ENCODE assay signal across 30 cellular contexts in the genomic region with DNA sequence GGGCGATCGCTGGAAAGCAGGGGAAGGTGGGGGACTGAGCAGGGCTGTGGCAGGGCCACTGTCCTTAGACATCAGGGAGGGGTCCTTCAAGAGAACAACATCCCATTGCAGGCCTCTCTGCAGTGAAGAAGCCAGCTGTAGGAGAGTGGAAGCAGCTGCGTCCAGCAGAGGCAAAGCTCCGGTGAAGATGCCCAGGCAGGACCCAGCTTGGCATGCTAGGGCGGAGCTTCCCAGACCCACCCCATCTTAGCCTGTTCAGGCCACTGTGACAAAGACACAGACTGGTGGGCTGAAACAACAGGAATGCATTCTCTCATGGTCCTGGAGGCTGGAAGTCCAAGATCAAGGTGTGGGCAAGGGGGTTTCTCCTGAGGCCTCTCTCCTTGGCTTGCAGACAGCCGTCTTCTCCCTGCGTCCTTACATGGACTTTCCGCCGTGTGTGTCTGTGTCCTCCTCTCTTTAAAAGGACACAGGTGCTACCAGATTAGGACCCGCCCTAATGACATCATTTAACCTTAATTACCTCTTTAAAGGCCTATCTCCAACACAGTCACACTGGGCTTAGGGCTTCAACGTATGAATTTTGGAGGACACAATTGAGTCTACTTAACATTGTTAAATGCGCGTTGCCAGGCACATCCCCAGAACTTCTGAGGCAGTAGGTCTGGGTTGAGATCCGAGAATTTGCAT.
"Had no signal": no experiment of that assay in that cellular context is flagged by ENCODE, and none has a peak within 500 bp of the region (broad histone marks: within the 10 kb centered on the region; RNA-seq: fewer than 3 reads in every experiment).

No MANE protein-coding gene starts in this region.

- H3K27me3 ChIP-seq: ascending aorta, cardiac muscle cell, colonic mucosa, gastrocnemius medialis, left lung, neutrophil, right lobe of liver, tibial nerve had no signal

- H3K36me3 ChIP-seq: ascending aorta, cardiac muscle cell, colonic mucosa, gastrocnemius medialis, left lung, lower lobe of right lung, neutrophil, right lobe of liver, tibial nerve had no signal

- H3K27ac ChIP-seq: ascending aorta, cardiac muscle cell, colonic mucosa, gastrocnemius medialis, left lung, lower lobe of right lung, neutrophil, right lobe of liver, skin epidermis, tibial nerve had no signal

- ATAC-seq: gastrocnemius medialis; left lung; lower lobe of right lung; natural killer cell treated with Interleukin-12 subunit alpha and Interleukin-12 subunit beta and Interleukin-15 and Interleukin-18, amount 100 ng/mL, for 72 hours; right lobe of liver; stimulated activated effector memory CD8-positive, alpha-beta T cell treated with anti-CD3 and anti-CD28 coated beads, Interleukin-12 subunit alpha, Interleukin-12 subunit beta, amount 100 ng/mL, for 72 hours; T-helper 17 cell had no signal

- H3K4me3 ChIP-seq: ascending aorta, cardiac muscle cell, colonic mucosa, gastrocnemius medialis, left lung, lower lobe of right lung, right lobe of liver, skin epidermis, tibial nerve had no signal

- H3K4me1 ChIP-seq: ascending aorta, colonic mucosa, right lobe of liver had no signal

- H3K4me3 Mint-ChIP-seq: activated CD4-positive, alpha-beta memory T cell treated with anti-CD3 and anti-CD28 coated beads for 36 hours; activated CD4-positive, alpha-beta T cell treated with anti-CD3 and anti-CD28 coated beads, Interleukin-2, amount 10 ng/mL, durations not matched to agents 24 days and 14 days; activated naive CD4-positive, alpha-beta T cell treated with anti-CD3 and anti-CD28 coated beads for 36 hours; activated naive CD8-positive, alpha-beta T cell treated with anti-CD3 and anti-CD28 coated beads, Interleukin-2, amount 10 ng/mL, durations not matched to agents 7 days and 5 days; activated T-helper 1 cell treated with anti-CD3 and anti-CD28 coated beads, Interleukin-12 subunit alpha, Interleukin-12 subunit beta, Interleukin-2, Interleukin-4 antibody, amounts not matched to agents 30 ng/mL and 10 ng/mL and 1 ng/mL, durations not matched to agents 14 hours and 24 hours and 36 hours; brain; natural killer cell treated with Interleukin-12 subunit alpha and Interleukin-12 subunit beta and Interleukin-15 and Interleukin-18, amount 100 ng/mL, for 72 hours; stimulated activated effector memory CD8-positive, alpha-beta T cell treated with anti-CD3 and anti-CD28 coated beads, Interleukin-12 subunit alpha, Interleukin-12 subunit beta, amount 100 ng/mL, for 72 hours; T-helper 17 cell had no signal

- H3K27me3 Mint-ChIP-seq: activated CD4-positive, alpha-beta T cell treated with anti-CD3 and anti-CD28 coated beads, Interleukin-2, amount 10 ng/mL, durations not matched to agents 24 days and 14 days; activated naive CD8-positive, alpha-beta T cell treated with anti-CD3 and anti-CD28 coated beads, Interleukin-2, amount 10 ng/mL, durations not matched to agents 7 days and 5 days; natural killer cell treated with Interleukin-12 subunit alpha and Interleukin-12 subunit beta and Interleukin-15 and Interleukin-18, amount 100 ng/mL, for 72 hours; progenitor cell of endocrine pancreas had no signal

- DNase-seq: activated CD4-positive, alpha-beta memory T cell treated with anti-CD3 and anti-CD28 coated beads for 36 hours; activated CD4-positive, alpha-beta T cell treated with anti-CD3 and anti-CD28 coated beads, Interleukin-2, amount 10 ng/mL, durations not matched to agents 24 days and 14 days; activated CD4-positive, CD25-positive, alpha-beta regulatory T cell treated with anti-CD3 and anti-CD28 coated beads, Interleukin-2, amount 50 U/mL, for 72 hours; activated CD8-positive, alpha-beta memory T cell treated with anti-CD3 and anti-CD28 coated beads, Interleukin-2, amount 50 U/mL, for 4 hours; activated effector memory CD4-positive, alpha-beta T cell treated with anti-CD3 and anti-CD28 coated beads, Interleukin-2, amount 50 U/mL, for 16 hours; activated naive CD4-positive, alpha-beta T cell treated with anti-CD3 and anti-CD28 coated beads for 36 hours; activated naive CD8-positive, alpha-beta T cell treated with anti-CD3 and anti-CD28 coated beads, Interleukin-2, amount 10 ng/mL, durations not matched to agents 7 days and 5 days; activated T-cell treated with anti-CD3 and anti-CD28 coated beads, Interleukin-2, amount 50 U/mL, for 1 hour; cerebellar nuclear complex; colonic mucosa; effector CD8-positive, alpha-beta T cell; gastrocnemius medialis; glutamatergic neuron; left lung; lower lobe of right lung; mesenchymal stem cell; right lobe of liver; stimulated activated CD4-positive, alpha-beta T cell treated with anti-CD3 and anti-CD28 coated beads, Interleukin-4, amount 100 ng/mL, for 24 hours; T-helper 17 cell; T1000 had no signal

- H3K9me3 Mint-ChIP-seq: activated CD4-positive, alpha-beta memory T cell treated with anti-CD3 and anti-CD28 coated beads for 36 hours; activated CD4-positive, alpha-beta T cell treated with anti-CD3 and anti-CD28 coated beads, Interleukin-2, amount 10 ng/mL, durations not matched to agents 24 days and 14 days; activated naive CD4-positive, alpha-beta T cell treated with anti-CD3 and anti-CD28 coated beads for 36 hours; activated T-helper 1 cell treated with anti-CD3 and anti-CD28 coated beads, Interleukin-12 subunit alpha, Interleukin-12 subunit beta, Interleukin-2, Interleukin-4 antibody, amounts not matched to agents 30 ng/mL and 10 ng/mL and 1 ng/mL, durations not matched to agents 14 hours and 24 hours and 36 hours; natural killer cell treated with Interleukin-12 subunit alpha and Interleukin-12 subunit beta and Interleukin-15 and Interleukin-18, amount 100 ng/mL, for 72 hours; stimulated activated effector memory CD8-positive, alpha-beta T cell treated with anti-CD3 and anti-CD28 coated beads, Interleukin-12 subunit alpha, Interleukin-12 subunit beta, amount 100 ng/mL, for 72 hours had no signal

- H3K4me1 Mint-ChIP-seq: activated CD4-positive, alpha-beta T cell treated with anti-CD3 and anti-CD28 coated beads, Interleukin-2, amount 10 ng/mL, durations not matched to agents 24 days and 14 days; activated naive CD8-positive, alpha-beta T cell treated with anti-CD3 and anti-CD28 coated beads, Interleukin-2, amount 10 ng/mL, durations not matched to agents 7 days and 5 days; stimulated activated effector memory CD8-positive, alpha-beta T cell treated with anti-CD3 and anti-CD28 coated beads, Interleukin-12 subunit alpha, Interleukin-12 subunit beta, amount 100 ng/mL, for 72 hours; T-helper 17 cell had no signal

- H3K36me3 Mint-ChIP-seq: activated CD4-positive, alpha-beta memory T cell treated with anti-CD3 and anti-CD28 coated beads for 36 hours; activated naive CD8-positive, alpha-beta T cell treated with anti-CD3 and anti-CD28 coated beads, Interleukin-2, amount 10 ng/mL, durations not matched to agents 7 days and 5 days; brain; natural killer cell treated with Interleukin-12 subunit alpha and Interleukin-12 subunit beta and Interleukin-15 and Interleukin-18, amount 100 ng/mL, for 72 hours; stimulated activated effector memory CD8-positive, alpha-beta T cell treated with anti-CD3 and anti-CD28 coated beads, Interleukin-12 subunit alpha, Interleukin-12 subunit beta, amount 100 ng/mL, for 72 hours had no signal

- H3K27ac Mint-ChIP-seq: activated CD4-positive, alpha-beta memory T cell treated with anti-CD3 and anti-CD28 coated beads for 36 hours; activated CD4-positive, alpha-beta T cell treated with anti-CD3 and anti-CD28 coated beads, Interleukin-2, amount 10 ng/mL, durations not matched to agents 24 days and 14 days; activated naive CD4-positive, alpha-beta T cell treated with anti-CD3 and anti-CD28 coated beads for 36 hours; activated naive CD8-positive, alpha-beta T cell treated with anti-CD3 and anti-CD28 coated beads, Interleukin-2, amount 10 ng/mL, durations not matched to agents 7 days and 5 days; activated T-helper 1 cell treated with anti-CD3 and anti-CD28 coated beads, Interleukin-12 subunit alpha, Interleukin-12 subunit beta, Interleukin-2, Interleukin-4 antibody, amounts not matched to agents 30 ng/mL and 10 ng/mL and 1 ng/mL, durations not matched to agents 14 hours and 24 hours and 36 hours; brain; natural killer cell treated with Interleukin-12 subunit alpha and Interleukin-12 subunit beta and Interleukin-15 and Interleukin-18, amount 100 ng/mL, for 72 hours; progenitor cell of endocrine pancreas; stimulated activated effector memory CD8-positive, alpha-beta T cell treated with anti-CD3 and anti-CD28 coated beads, Interleukin-12 subunit alpha, Interleukin-12 subunit beta, amount 100 ng/mL, for 72 hours; T-helper 17 cell had no signal

- H3K9me3 ChIP-seq: ascending aorta, colonic mucosa, gastrocnemius medialis, lower lobe of right lung, neutrophil, right lobe of liver, tibial nerve had no signal
